Comparison of ENCODE assay signal across 19 cellular contexts in the genomic region with DNA sequence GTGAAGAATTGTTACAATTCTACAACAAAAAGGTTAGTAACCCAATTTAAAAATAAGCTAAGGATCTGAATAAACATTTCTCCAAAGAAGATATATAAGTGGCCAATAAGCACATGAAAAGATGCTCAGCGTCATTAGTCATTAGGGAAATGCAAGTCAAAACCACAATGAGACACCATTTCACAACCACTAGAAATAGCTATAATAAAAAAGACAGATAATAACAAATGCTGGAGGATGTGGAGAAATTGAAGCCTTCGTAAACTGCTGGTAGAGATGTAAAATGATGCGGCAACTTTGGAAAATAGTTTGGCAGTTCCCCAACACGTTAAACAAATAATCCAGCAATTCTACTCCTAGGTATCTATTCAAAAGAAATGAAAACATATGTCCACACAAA.
"Had no signal": no experiment of that assay in that cellular context is flagged by ENCODE, and none has a peak within 500 bp of the region (broad histone marks: within the 10 kb centered on the region; RNA-seq: fewer than 3 reads in every experiment).

No MANE protein-coding gene starts in this region.

- H3K4me1 Mint-ChIP-seq: activated CD4-positive, alpha-beta T cell treated with anti-CD3 and anti-CD28 coated beads for 36 hours; activated naive CD8-positive, alpha-beta T cell treated with anti-CD3 and anti-CD28 coated beads for 36 hours; naive thymus-derived CD8-positive, alpha-beta T cell had no signal

- DNase-seq: activated CD4-positive, alpha-beta T cell treated with anti-CD3 and anti-CD28 coated beads for 36 hours; activated CD8-positive, alpha-beta memory T cell treated with anti-CD3 and anti-CD28 coated beads, Interleukin-2, amount 50 U/mL, for 4 hours; activated CD8-positive, alpha-beta T cell treated with anti-CD3 and anti-CD28 coated beads for 36 hours; activated gamma-delta T cell treated with Interleukin-2 at 50 U/mL for 16 hours; activated naive CD8-positive, alpha-beta T cell treated with anti-CD3 and anti-CD28 coated beads for 36 hours; activated T-cell treated with anti-CD3 and anti-CD28 coated beads, Interleukin-2, amount 50 U/mL, for 72 hours; anterior cingulate cortex; esophagus squamous epithelium; foreskin keratinocyte; left colon; naive thymus-derived CD8-positive, alpha-beta T cell; posterior cingulate gyrus; small intestine; stomach; WERI-Rb-1 had no signal

- ATAC-seq: activated CD4-positive, alpha-beta T cell treated with anti-CD3 and anti-CD28 coated beads for 36 hours; activated CD8-positive, alpha-beta T cell treated with anti-CD3 and anti-CD28 coated beads for 36 hours; activated T-cell treated with anti-CD3 and anti-CD28 coated beads, Interleukin-2, amount 50 U/mL, for 72 hours; foreskin keratinocyte; left colon; naive thymus-derived CD8-positive, alpha-beta T cell had no signal

- H3K36me3 Mint-ChIP-seq: activated naive CD8-positive, alpha-beta T cell treated with anti-CD3 and anti-CD28 coated beads for 36 hours; naive thymus-derived CD8-positive, alpha-beta T cell had no signal

- H3K36me3 ChIP-seq: breast epithelium, esophagus squamous epithelium, neutrophil, right atrium auricular region, stomach, WERI-Rb-1 had no signal

- H3K27ac ChIP-seq: breast epithelium, esophagus squamous epithelium, foreskin keratinocyte, neutrophil, right atrium auricular region, stomach, WERI-Rb-1 had no signal

- H3K4me3 ChIP-seq: breast epithelium, esophagus squamous epithelium, lung, right atrium auricular region, stomach had no signal

- H3K27ac Mint-ChIP-seq: activated CD4-positive, alpha-beta T cell treated with anti-CD3 and anti-CD28 coated beads for 36 hours; activated CD8-positive, alpha-beta T cell treated with anti-CD3 and anti-CD28 coated beads for 36 hours; activated naive CD8-positive, alpha-beta T cell treated with anti-CD3 and anti-CD28 coated beads for 36 hours; activated T-cell treated with anti-CD3 and anti-CD28 coated beads, Interleukin-2, amount 50 U/mL, for 72 hours; naive thymus-derived CD8-positive, alpha-beta T cell had no signal

- H3K4me1 ChIP-seq: breast epithelium, esophagus squamous epithelium, foreskin keratinocyte, right atrium auricular region, stomach had no signal

- H3K4me3 Mint-ChIP-seq: activated CD4-positive, alpha-beta T cell treated with anti-CD3 and anti-CD28 coated beads for 36 hours; activated CD8-positive, alpha-beta T cell treated with anti-CD3 and anti-CD28 coated beads for 36 hours; activated naive CD8-positive, alpha-beta T cell treated with anti-CD3 and anti-CD28 coated beads for 36 hours; activated T-cell treated with anti-CD3 and anti-CD28 coated beads, Interleukin-2, amount 50 U/mL, for 72 hours; naive thymus-derived CD8-positive, alpha-beta T cell had no signal

- H3K27me3 ChIP-seq: breast epithelium, esophagus squamous epithelium, foreskin keratinocyte, neutrophil, right atrium auricular region, stomach had no signal

- H3K9me3 Mint-ChIP-seq: activated CD8-positive, alpha-beta T cell treated with anti-CD3 and anti-CD28 coated beads for 36 hours; activated naive CD8-positive, alpha-beta T cell treated with anti-CD3 and anti-CD28 coated beads for 36 hours had no signal

- H3K9me3 ChIP-seq: breast epithelium, esophagus squamous epithelium, neutrophil, right atrium auricular region, stomach had no signal
